In genomic region chrX:141642979-141643378, GRCh38 we compare ENCODE assay signal across 17 cellular contexts. TPM values are rescaled to one million over a fixed set of nuclear protein-coding genes. Genes with fewer than 3 reads are reported as not detected.
DNase-seq lines count a peak whose midpoint lies in the region; ATAC-seq and TF ChIP-seq lines count a peak whose summit lies in the region.
"Had no signal": no experiment of that assay in that cellular context is flagged by ENCODE, and none has a peak within 500 bp of the region (broad histone marks: within the 10 kb centered on the region; RNA-seq: fewer than 3 reads in every experiment).

No MANE protein-coding gene starts in this region.

- in situ Hi-C loops in mammary epithelial cell (cut with MboI; ENCODE audit: low sequenced_read_pairs in 2 of 2) = no loop called here

- H3K9ac ChIP-seq in mammary epithelial cell (ENCODE audit: insufficient read depth, low read length) (no peak overlapping the region), PC-3 (ENCODE audit: low read length) (no peak overlapping the region)

- CTCF ChIA-PET in MCF 10A (lab: Yijun Ruan, JAX) (no interaction called here), mammary epithelial cell (lab: Charles Lee; ENCODE audit: low non-redundant PET) (no interaction called here), PC-3 (lab: Charles Lee) (interaction anchor here (0.6 kb wide), 1 partner anchor 18 kb away, joined by 3 read pairs; no protein-coding TSS in a partner anchor)

- H3K9me2 ChIP-seq in PC-3 (replicated peaks; ENCODE audit: low read length) = no peaks in the 10 kb centered on the region

- dilution Hi-C loops in mammary epithelial cell (cut with HindIII; ENCODE audit: low sequenced_read_pairs) = no loop called here

- DNase-seq in MCF 10A (ENCODE audit: unreplicated experiment) (peak; percentile 29), mammary epithelial cell (no peak), PC-3 (peak; percentile 56), fibroblast of the conjunctiva (ENCODE audit: low read depth) (peak; percentile 1), NOMO-1 (lab: John Stamatoyannopoulos, UW; ENCODE audit: unreplicated experiment in 2 of 2) (no peak)
- DNase-seq in activated CD4-positive, alpha-beta T cell treated with anti-CD3 and anti-CD28 coated beads, Interleukin-2, amount 50 U/mL, for 1 hour = no peak
- DNase-seq: colonic mucosa; stimulated activated CD4-positive, alpha-beta T cell treated with anti-CD3 and anti-CD28 coated beads, Interleukin-15, amount 100 ng/mL, for 24 hours; thyroid gland had no signal

- no peaks in the 10 kb centered on the region for H3K36me3 ChIP-seq in mammary epithelial cell (ENCODE audit: insufficient read depth, low read length)
- no peaks in the 10 kb centered on the region for H3K36me3 ChIP-seq in PC-3 (ENCODE audit: low read depth, low read length)
- H3K36me3 ChIP-seq: colonic mucosa, esophagus muscularis mucosa, thyroid gland had no signal

- H3K79me2 ChIP-seq in mammary epithelial cell (ENCODE audit: insufficient read depth, low read length) (no peaks in the 10 kb centered on the region), PC-3 (ENCODE audit: low read length) (no peaks in the 10 kb centered on the region)

- no peak overlapping the region for H3K4me3 Mint-ChIP-seq in MCF 10A (ENCODE audit: unreplicated experiment)
- H3K4me3 Mint-ChIP-seq: activated naive CD8-positive, alpha-beta T cell; IgD-negative memory B cell had no signal

- no peak overlapping the region for H3K27ac Mint-ChIP-seq in MCF 10A (ENCODE audit: low read depth, unreplicated experiment)
- H3K27ac Mint-ChIP-seq: activated naive CD8-positive, alpha-beta T cell; IgD-negative memory B cell had no signal

- H3K4me2 ChIP-seq in mammary epithelial cell (ENCODE audit: insufficient read depth, low read depth, low read length) (no peak overlapping the region), PC-3 (ENCODE audit: low read length) (peak overlapping the region; percentile 8; the same call in 1 of the 2 replicates)

- H3K4me1 ChIP-seq in mammary epithelial cell (ENCODE audit: insufficient read depth, low read length) = no peaks in the 10 kb centered on the region
- peaks cover 23% of the 10 kb centered on the region for H3K4me1 ChIP-seq in PC-3 (ENCODE audit: insufficient read depth, low read length)
- H3K4me1 ChIP-seq: colonic mucosa, esophagus muscularis mucosa, thyroid gland had no signal

- H3K4me3 ChIP-seq in mammary epithelial cell (replicated peaks in 1 of 3; ENCODE audit: insufficient read depth in 1 of 3, low read depth in 2 of 3, low read length in 3 of 3) (no peak overlapping the region), PC-3 (ENCODE audit: low read length) (no peak overlapping the region)
- H3K4me3 ChIP-seq: colonic mucosa, esophagus muscularis mucosa, thyroid gland had no signal

- H3F3A ChIP-seq in PC-3 (ENCODE audit: low read length, unreplicated experiment) = no peaks in the 10 kb centered on the region

- H3K4me1 Mint-ChIP-seq in MCF 10A (ENCODE audit: insufficient read depth, unreplicated experiment) = no peaks in the 10 kb centered on the region
- H3K4me1 Mint-ChIP-seq: IgD-negative memory B cell had no signal

- no peak overlapping the region for H3K27ac ChIP-seq in mammary epithelial cell (ENCODE audit: insufficient read depth, low read depth, low read length)
- H3K27ac ChIP-seq in PC-3 (ENCODE audit: low read length) = no peak overlapping the region
- H3K27ac ChIP-seq: colonic mucosa, esophagus muscularis mucosa, thyroid gland had no signal

- no peaks in the 10 kb centered on the region for H3K27me3 Mint-ChIP-seq in MCF 10A (ENCODE audit: insufficient read depth, unreplicated experiment)
- H3K27me3 Mint-ChIP-seq: activated naive CD8-positive, alpha-beta T cell; IgD-negative memory B cell had no signal

- intact Hi-C loops in MCF 10A (cut with micrococcal nuclease) = no loop called here
- intact Hi-C loops in mammary epithelial cell (cut with micrococcal nuclease) = no loop called here
- intact Hi-C loops in PC-3 (cut with micrococcal nuclease) = loop anchor here (5.0 kb wide), 1 partner anchor 421 kb away; no protein-coding TSS in a partner anchor

- H2AFZ ChIP-seq in mammary epithelial cell (ENCODE audit: low read depth, low read length) (no peak overlapping the region), PC-3 (ENCODE audit: low read length) (peak overlapping the region; percentile 76)

- BruUV-seq in MCF 10A (replicated peaks; lab: Mats Ljungman, UMichigan) (no TSS peak), mammary epithelial cell (replicated peaks; lab: Mats Ljungman, UMichigan) (no TSS peak), PC-3 (replicated peaks; lab: Mats Ljungman, UMichigan) (no TSS peak)

- H3K9me3 Mint-ChIP-seq in MCF 10A (ENCODE audit: unreplicated experiment) = no peaks in the 10 kb centered on the region

- H3K27me3 ChIP-seq in mammary epithelial cell (ENCODE audit: insufficient read depth, low read length) (no peaks in the 10 kb centered on the region), PC-3 (ENCODE audit: low read length) (no peaks in the 10 kb centered on the region)
- H3K27me3 ChIP-seq: colonic mucosa, esophagus muscularis mucosa, thyroid gland had no signal

- peak; percentile 67 for ATAC-seq in PC-3
- ATAC-seq in GM18520 (IDR thresholded peaks at IDR 0.05; ENCODE audit: unreplicated experiment) = no peak
- ATAC-seq in GM19023 (IDR thresholded peaks at IDR 0.05; ENCODE audit: unreplicated experiment) = no peak

- WGBS in mammary epithelial cell (ENCODE audit: low coverage, missing lambda C conversion rate) = 41% methylated on average over 3 of the region's 3 CpGs

- H3K9me3 ChIP-seq in mammary epithelial cell (replicated peaks; ENCODE audit: insufficient read depth, low read length) (no peaks in the 10 kb centered on the region), PC-3 (ENCODE audit: low read length) (no peaks in the 10 kb centered on the region)
- H3K9me3 ChIP-seq: colonic mucosa, esophagus muscularis mucosa, thyroid gland had no signal

- no peaks in the 10 kb centered on the region for H3K36me3 Mint-ChIP-seq in MCF 10A (ENCODE audit: insufficient read depth, unreplicated experiment)
- H3K36me3 Mint-ChIP-seq: activated naive CD8-positive, alpha-beta T cell; IgD-negative memory B cell had no signal

- no peaks in the 10 kb centered on the region for H4K20me1 ChIP-seq in mammary epithelial cell (ENCODE audit: insufficient read depth, low read length)
- H4K20me1 ChIP-seq in PC-3 (ENCODE audit: low read length) = no peaks in the 10 kb centered on the region

- TF ChIP-seq CTCF in MCF 10A (IDR thresholded peaks at IDR 0.05; ENCODE audit: unreplicated experiment) (no peak), mammary epithelial cell (conservative IDR thresholded peaks at IDR 0.05 in 1 of 2, IDR thresholded peaks at IDR 0.05 in 1 of 2; ENCODE audit: extremely low read depth in 1 of 2, insufficient read depth in 1 of 2, low read depth in 1 of 2, low read length in 2 of 2) (no peak), PC-3 (conservative IDR thresholded peaks at IDR 0.05; ENCODE audit: low read depth, low read length) (no peak)

- POLR2A ChIA-PET in MCF 10A (lab: Yijun Ruan, JAX) (no interaction called here), PC-3 (lab: Charles Lee; ENCODE audit: unreplicated experiment) (no interaction called here)

RNA-seq across cellular contexts. Expression of gene SPANXA2, which starts 53.5 kb away (rescaled TPM):
- total RNA-seq in MCF 10A (2022) = not detected in 2 replicates
- not detected for total RNA-seq in mammary epithelial cell
- not detected for polyA plus RNA-seq in mammary epithelial cell
- polyA minus RNA-seq in mammary epithelial cell = not detected
- total RNA-seq in PC-3 (2014; rRNA removed) = not detected in 2 replicates
- total RNA-seq: colonic mucosa, esophagus muscularis mucosa, osteocyte, SK-MEL-5, thyroid gland had no signal
- polyA plus RNA-seq: AG04450, IgD-negative memory B cell had no signal

RNA-seq across cellular contexts. Expression of gene SPANXD, which starts 55.6 kb away (rescaled TPM):
- total RNA-seq in MCF 10A (2022) (not detected in 2 replicates), mammary epithelial cell (under 1 TPM in 1 of 2 donors, not detected in 1; 0.17 TPM), PC-3 (2014; rRNA removed) (not detected in 2 replicates)
- not detected for polyA plus RNA-seq in mammary epithelial cell
- not detected for polyA minus RNA-seq in mammary epithelial cell
- total RNA-seq: colonic mucosa, esophagus muscularis mucosa, osteocyte, SK-MEL-5, thyroid gland had no signal
- polyA plus RNA-seq: AG04450, IgD-negative memory B cell had no signal

RNA-seq across cellular contexts. Expression of gene SPANXA1, which starts 58.4 kb away (rescaled TPM):
- total RNA-seq in MCF 10A (2022) (not detected in 2 replicates), mammary epithelial cell (not detected), PC-3 (2014; rRNA removed) (not detected in 2 replicates)
- not detected for polyA plus RNA-seq in mammary epithelial cell
- not detected for polyA minus RNA-seq in mammary epithelial cell
- total RNA-seq: colonic mucosa, esophagus muscularis mucosa, osteocyte, SK-MEL-5, thyroid gland had no signal
- polyA plus RNA-seq: AG04450, IgD-negative memory B cell had no signal

Comparison
In these comparisons a context has a peak if more than half of its experiments do, and no peak if none do; other contexts are left out.
1. DNase-seq: peak in MCF 10A (single experiment), PC-3 (single experiment) and fibroblast of the conjunctiva (single experiment); none in mammary epithelial cell (single experiment), NOMO-1 (0 of 2) and activated CD4-positive, alpha-beta T cell treated with anti-CD3 and anti-CD28 coated beads, Interleukin-2, amount 50 U/mL, for 1 hour (single experiment).